ENCODE assay signal across 1 cellular context in genomic region chr19:18557474-18558201, GRCh38.
TF ChIP-seq lines count a peak whose summit lies in the region.

A gene with protein sequence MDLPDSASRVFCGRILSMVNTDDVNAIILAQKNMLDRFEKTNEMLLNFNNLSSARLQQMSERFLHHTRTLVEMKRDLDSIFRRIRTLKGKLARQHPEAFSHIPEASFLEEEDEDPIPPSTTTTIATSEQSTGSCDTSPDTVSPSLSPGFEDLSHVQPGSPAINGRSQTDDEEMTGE (plus strand): TSS chr19:18557870. CDS start chr19:18562057, 4,187 bp downstream.

TF ChIP-seq in HepG2, 621 proteins besides CTCF, POLR2A, EP300 and RAD21 (continued from another document and continues in another):
- TF ChIP-seq ZNF580 (CRISPR knock-in tag; IDR thresholded peaks at IDR 0.05; ENCODE audit: borderline replicate concordance, low read depth) (peak; percentile 67; the same call in 1 of the 2 replicates), DPF2 (CRISPR knock-in tag; IDR thresholded peaks at IDR 0.05; ENCODE audit: borderline replicate concordance, low read depth) (no peak), ZEB1 (IDR thresholded peaks at IDR 0.05; ENCODE audit: insufficient replicate concordance, low read depth) (no peak), ESRRA (CRISPR knock-in tag; IDR thresholded peaks at IDR 0.05; ENCODE audit: low read depth) (0 out of 2 replicates have a peak, but pooled peaks have one; percentile 56), IRF2 (CRISPR knock-in tag; IDR thresholded peaks at IDR 0.05) (peak; percentile 65), GTF3A (CRISPR knock-in tag; conservative IDR thresholded peaks at IDR 0.05) (no peak), CENPT (CRISPR knock-in tag; IDR thresholded peaks at IDR 0.05; ENCODE audit: low read depth) (no peak), MBNL3 (CRISPR knock-in tag; conservative IDR thresholded peaks at IDR 0.05) (no peak), SKIL (CRISPR knock-in tag; IDR thresholded peaks at IDR 0.05; ENCODE audit: borderline replicate concordance) (no peak), ZNF484 (CRISPR knock-in tag; IDR thresholded peaks at IDR 0.05; ENCODE audit: borderline replicate concordance, low read depth) (no peak), ETV5 (CRISPR knock-in tag; IDR thresholded peaks at IDR 0.05; ENCODE audit: borderline replicate concordance) (peak; percentile 83; the same call in 1 of the 2 replicates), MAF1 (CRISPR knock-in tag; IDR thresholded peaks at IDR 0.05; ENCODE audit: borderline replicate concordance) (no peak), KAT7 (CRISPR knock-in tag; IDR thresholded peaks at IDR 0.05; ENCODE audit: borderline replicate concordance) (no peak), ZNF615 (CRISPR knock-in tag; IDR thresholded peaks at IDR 0.05; ENCODE audit: borderline replicate concordance) (no peak), ZNF703 (CRISPR knock-in tag; IDR thresholded peaks at IDR 0.05; ENCODE audit: borderline replicate concordance) (no peak), HOXA5 (CRISPR knock-in tag; IDR thresholded peaks at IDR 0.05) (no peak), ZZZ3 (CRISPR knock-in tag; IDR thresholded peaks at IDR 0.05; ENCODE audit: borderline replicate concordance) (no peak), POLR2AphosphoS5 (IDR thresholded peaks at IDR 0.05; ENCODE audit: low read depth, low read length) (peak; percentile 33; the same call in 1 of the 2 replicates), ZNF841 (CRISPR knock-in tag; IDR thresholded peaks at IDR 0.05; ENCODE audit: borderline replicate concordance) (no peak), ZSCAN25 (CRISPR knock-in tag; IDR thresholded peaks at IDR 0.05) (no peak), TCF7L2 (IDR thresholded peaks at IDR 0.05; ENCODE audit: low read depth, low read length) (no peak), ZNF350 (CRISPR knock-in tag; IDR thresholded peaks at IDR 0.05; ENCODE audit: borderline replicate concordance, low read depth) (peak; percentile 33; the same call in 1 of the 2 replicates), FOXM1 (CRISPR knock-in tag; IDR thresholded peaks at IDR 0.05) (no peak), SMAD9 (CRISPR knock-in tag; IDR thresholded peaks at IDR 0.05) (no peak), ZNF256 (CRISPR knock-in tag; conservative IDR thresholded peaks at IDR 0.05) (0 out of 2 replicates have a peak, but pooled peaks have one; percentile 45), SYNCRIP (IDR thresholded peaks at IDR 0.05; ENCODE audit: insufficient read depth, low read depth, low read length) (no peak), MED13 (CRISPR knock-in tag; IDR thresholded peaks at IDR 0.05) (0 out of 2 replicates have a peak, but pooled peaks have one; percentile 57), HES4 (CRISPR knock-in tag; IDR thresholded peaks at IDR 0.05; ENCODE audit: borderline replicate concordance) (no peak), ZNF446 (CRISPR knock-in tag; IDR thresholded peaks at IDR 0.05) (no peak), ZNF772 (CRISPR knock-in tag; IDR thresholded peaks at IDR 0.05) (no peak), KLF13 (CRISPR knock-in tag; IDR thresholded peaks at IDR 0.05) (no peak), ZBTB7B (CRISPR knock-in tag; IDR thresholded peaks at IDR 0.05) (no peak), PITX1 (CRISPR knock-in tag; IDR thresholded peaks at IDR 0.05) (peak; percentile 56; the same call in 1 of the 2 replicates), ZBTB39 (CRISPR knock-in tag; IDR thresholded peaks at IDR 0.05) (no peak), ZNF629 (CRISPR knock-in tag; conservative IDR thresholded peaks at IDR 0.05) (peak; percentile 100), ZBTB34 (CRISPR knock-in tag; IDR thresholded peaks at IDR 0.05) (no peak; the same call in 1 of the 2 replicates), RBM22 (optimal IDR thresholded peaks at IDR 0.05; ENCODE audit: low read length) (no peak), ZNF883 (CRISPR knock-in tag; IDR thresholded peaks at IDR 0.05; ENCODE audit: not compliant biosample characterization) (no peak), ZNF275 (CRISPR knock-in tag; IDR thresholded peaks at IDR 0.05; ENCODE audit: borderline replicate concordance) (no peak), GTF2F1 (IDR thresholded peaks at IDR 0.05; ENCODE audit: low read length) (no peak), KMT2B (CRISPR knock-in tag; IDR thresholded peaks at IDR 0.05) (no peak; the same call in 1 of the 2 replicates), CEBPG (CRISPR knock-in tag; IDR thresholded peaks at IDR 0.05) (0 out of 2 replicates have a peak, but pooled peaks have one; percentile 28), TARDBP (CRISPR knock-in tag; IDR thresholded peaks at IDR 0.05) (peak; percentile 59; the same call in 1 of the 2 replicates), ZNF431 (CRISPR knock-in tag; IDR thresholded peaks at IDR 0.05; ENCODE audit: borderline replicate concordance, low read depth) (no peak), ZMYM3 (CRISPR knock-in tag; IDR thresholded peaks at IDR 0.05) (peak; percentile 100), TEAD3 (CRISPR knock-in tag; optimal IDR thresholded peaks at IDR 0.05; ENCODE audit: borderline replicate concordance) (no peak), KLF11 (CRISPR knock-in tag; IDR thresholded peaks at IDR 0.05) (no peak), SATB2 (CRISPR knock-in tag; IDR thresholded peaks at IDR 0.05) (no peak), HDAC2 (CRISPR knock-in tag; IDR thresholded peaks at IDR 0.05) (peak; percentile 91), ZC3H4 (CRISPR knock-in tag; IDR thresholded peaks at IDR 0.05; ENCODE audit: borderline replicate concordance) (no peak), ZBTB14 (CRISPR knock-in tag; IDR thresholded peaks at IDR 0.05) (no peak; the same call in 1 of the 2 replicates), SMAD1 (CRISPR knock-in tag; IDR thresholded peaks at IDR 0.05; ENCODE audit: borderline replicate concordance, low read depth) (no peak), ZNF382 (CRISPR knock-in tag; IDR thresholded peaks at IDR 0.05; ENCODE audit: borderline replicate concordance) (no peak), CREB1 (IDR thresholded peaks at IDR 0.05) (peak; percentile 81), CREB1 (CRISPR knock-in tag; IDR thresholded peaks at IDR 0.05) (peak; percentile 89), MXD4 (CRISPR knock-in tag; IDR thresholded peaks at IDR 0.05) (peak; percentile 79; the same call in 1 of the 2 replicates), PCBP2 (optimal IDR thresholded peaks at IDR 0.05; ENCODE audit: low read depth, low read length, poor library complexity, severe bottlenecking) (no peak), SETDB1 (CRISPR knock-in tag; IDR thresholded peaks at IDR 0.05; ENCODE audit: borderline replicate concordance) (no peak), CC2D1A (CRISPR knock-in tag; IDR thresholded peaks at IDR 0.05) (no peak)
- TF ChIP-seq, protein P1, sequence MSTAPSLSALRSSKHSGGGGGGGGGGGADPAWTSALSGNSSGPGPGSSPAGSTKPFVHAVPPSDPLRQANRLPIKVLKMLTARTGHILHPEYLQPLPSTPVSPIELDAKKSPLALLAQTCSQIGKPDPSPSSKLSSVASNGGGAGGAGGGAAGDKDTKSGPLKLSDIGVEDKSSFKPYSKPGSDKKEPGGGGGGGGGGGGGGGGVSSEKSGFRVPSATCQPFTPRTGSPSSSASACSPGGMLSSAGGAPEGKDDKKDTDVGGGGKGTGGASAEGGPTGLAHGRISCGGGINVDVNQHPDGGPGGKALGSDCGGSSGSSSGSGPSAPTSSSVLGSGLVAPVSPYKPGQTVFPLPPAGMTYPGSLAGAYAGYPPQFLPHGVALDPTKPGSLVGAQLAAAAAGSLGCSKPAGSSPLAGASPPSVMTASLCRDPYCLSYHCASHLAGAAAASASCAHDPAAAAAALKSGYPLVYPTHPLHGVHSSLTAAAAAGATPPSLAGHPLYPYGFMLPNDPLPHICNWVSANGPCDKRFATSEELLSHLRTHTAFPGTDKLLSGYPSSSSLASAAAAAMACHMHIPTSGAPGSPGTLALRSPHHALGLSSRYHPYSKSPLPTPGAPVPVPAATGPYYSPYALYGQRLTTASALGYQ (CRISPR knock-in tag; IDR thresholded peaks at IDR 0.05) = no peak
- TF ChIP-seq, protein P2, sequence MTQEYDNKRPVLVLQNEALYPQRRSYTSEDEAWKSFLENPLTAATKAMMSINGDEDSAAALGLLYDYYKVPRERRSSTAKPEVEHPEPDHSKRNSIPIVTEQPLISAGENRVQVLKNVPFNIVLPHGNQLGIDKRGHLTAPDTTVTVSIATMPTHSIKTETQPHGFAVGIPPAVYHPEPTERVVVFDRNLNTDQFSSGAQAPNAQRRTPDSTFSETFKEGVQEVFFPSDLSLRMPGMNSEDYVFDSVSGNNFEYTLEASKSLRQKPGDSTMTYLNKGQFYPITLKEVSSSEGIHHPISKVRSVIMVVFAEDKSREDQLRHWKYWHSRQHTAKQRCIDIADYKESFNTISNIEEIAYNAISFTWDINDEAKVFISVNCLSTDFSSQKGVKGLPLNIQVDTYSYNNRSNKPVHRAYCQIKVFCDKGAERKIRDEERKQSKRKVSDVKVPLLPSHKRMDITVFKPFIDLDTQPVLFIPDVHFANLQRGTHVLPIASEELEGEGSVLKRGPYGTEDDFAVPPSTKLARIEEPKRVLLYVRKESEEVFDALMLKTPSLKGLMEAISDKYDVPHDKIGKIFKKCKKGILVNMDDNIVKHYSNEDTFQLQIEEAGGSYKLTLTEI (CRISPR knock-in tag; conservative IDR thresholded peaks at IDR 0.05) = no peak
- TF ChIP-seq, protein P3, sequence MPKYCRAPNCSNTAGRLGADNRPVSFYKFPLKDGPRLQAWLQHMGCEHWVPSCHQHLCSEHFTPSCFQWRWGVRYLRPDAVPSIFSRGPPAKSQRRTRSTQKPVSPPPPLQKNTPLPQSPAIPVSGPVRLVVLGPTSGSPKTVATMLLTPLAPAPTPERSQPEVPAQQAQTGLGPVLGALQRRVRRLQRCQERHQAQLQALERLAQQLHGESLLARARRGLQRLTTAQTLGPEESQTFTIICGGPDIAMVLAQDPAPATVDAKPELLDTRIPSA (CRISPR knock-in tag; IDR thresholded peaks at IDR 0.05; ENCODE audit: borderline replicate concordance) = peak; percentile 78; the same call in 1 of the 2 replicates
- TF ChIP-seq, protein P4, sequence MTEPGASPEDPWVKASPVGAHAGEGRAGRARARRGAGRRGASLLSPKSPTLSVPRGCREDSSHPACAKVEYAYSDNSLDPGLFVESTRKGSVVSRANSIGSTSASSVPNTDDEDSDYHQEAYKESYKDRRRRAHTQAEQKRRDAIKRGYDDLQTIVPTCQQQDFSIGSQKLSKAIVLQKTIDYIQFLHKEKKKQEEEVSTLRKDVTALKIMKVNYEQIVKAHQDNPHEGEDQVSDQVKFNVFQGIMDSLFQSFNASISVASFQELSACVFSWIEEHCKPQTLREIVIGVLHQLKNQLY (CRISPR knock-in tag; IDR thresholded peaks at IDR 0.05) = no peak
